8 cellular contexts compared by ENCODE assay signal in genomic region chr14:89416002-89416995, GRCh38. TPM values are rescaled to one million over a fixed set of nuclear protein-coding genes. Genes with fewer than 3 reads are reported as not detected.
DNase-seq lines count a peak whose midpoint lies in the region; ATAC-seq and TF ChIP-seq lines count a peak whose summit lies in the region.

No MANE protein-coding gene starts in this region.

- H3K9me3 ChIP-seq in spleen = no peaks in the 10 kb centered on the region

- peaks cover 0 to 13% (median 2%) of the 10 kb centered on the region in 6 donors for H3K36me3 ChIP-seq in spleen

- peaks cover 8 to 59% (median 33%) of the 10 kb centered on the region in 6 donors for H3K4me1 ChIP-seq in spleen

- no peaks in the 10 kb centered on the region for H3K27me3 ChIP-seq in spleen (replicated peaks in 1 of 7)

- peak overlapping the region; percentile 86 to 96 (median 94) for H3K27ac ChIP-seq in spleen

- peak; percentile 95 for DNase-seq in ACHN
- peak; percentile 88 for DNase-seq in NCI-H2227 treated with DMSO at 0.1 percent for 48 hours (lab: John Stamatoyannopoulos, UW)
- DNase-seq in activated CD4-positive, CD25-positive, alpha-beta regulatory T cell (lab: John Stamatoyannopoulos, UW) = peak; percentile 87 to 99 (median 96)
- peak; percentile 96 for DNase-seq in central memory CD4-positive, alpha-beta T cell
- DNase-seq in iris pigment epithelial cell (ENCODE audit: low read depth) = peak; percentile 99
- DNase-seq in spleen = peak; percentile 98

- peak overlapping the region; percentile 68 to 95 (median 86) for H3K4me3 ChIP-seq in spleen

- intact Hi-C loops in spleen (cut with DNase I; ENCODE audit: low total_unique reads) = loop anchor here (10.0 kb wide), 1 partner anchor 241 kb away; no protein-coding TSS in a partner anchor

- in situ Hi-C loops in ACHN (cut with HindIII; ENCODE audit: low pct_ligation_motif_present, low pct_unique_long_range_greater_than_20kb, low sequenced_read_pairs) = no loop called here

- TF ChIP-seq POLR2A in spleen (IDR thresholded peaks at IDR 0.05) = peak in 1 of 3 donors; percentile 9

- WGBS in spleen, 5 donors = 0 to 1% (median 0%) methylated on average over 36 to 98 of the region's 98 CpGs

- no peak for TF ChIP-seq CTCF in spleen (IDR thresholded peaks at IDR 0.05 in 8 of 11, conservative IDR thresholded peaks at IDR 0.05 in 3 of 11)

- ATAC-seq in GM18873 (IDR thresholded peaks at IDR 0.05; ENCODE audit: low FRiP score, unreplicated experiment) (peak; percentile 92), HG03139 (IDR thresholded peaks at IDR 0.05; ENCODE audit: unreplicated experiment) (peak; percentile 81)

RNA-seq across cellular contexts. Expression of gene FOXN3, which starts 0.7 kb away (rescaled TPM):
- total RNA-seq in spleen = 100 to 1,000 TPM in 5 of 7 donors, 10 to 100 TPM in 2; 76.4 to 121 (median 105) TPM
- polyA plus RNA-seq in spleen = 10 to 100 TPM in 1 of 3 donors, 1 to 10 TPM in 2; 9.2 to 12.7 (median 9.3) TPM

Comparison
In these comparisons a context has a peak if more than half of its experiments do, and no peak if none do; other contexts are left out.
1. Peak in every context shown above with its lines: DNase-seq, ATAC-seq, H3K4me3 ChIP-seq and H3K27ac ChIP-seq.